In genomic region chr11:75561426-75562047, GRCh38 we compare ENCODE assay signal across 9 cellular contexts. TPM values are rescaled to one million over a fixed set of nuclear protein-coding genes. Genes with fewer than 3 reads are reported as not detected.
A peak's percentile ranks its signal among the peaks of the same experiment; 100 is the strongest.
DNase-seq lines count a peak whose midpoint lies in the region; ATAC-seq, FAIRE-seq and TF ChIP-seq lines count a peak whose summit lies in the region.
"Had no signal": no experiment of that assay in that cellular context is flagged by ENCODE, and none has a peak within 500 bp of the region (broad histone marks: within the 10 kb centered on the region; RNA-seq: fewer than 3 reads in every experiment).

No MANE protein-coding gene starts in this region.

- H3K36me3 ChIP-seq in ACC112 (ENCODE audit: insufficient read depth, low read length) = no peaks in the 10 kb centered on the region

- H3K9me3 ChIP-seq in mononuclear cell (ENCODE audit: low read depth, low read length) = no peaks in the 10 kb centered on the region

- TF ChIP-seq CTCF in brain (conservative IDR thresholded peaks at IDR 0.05) = no peak

- peaks cover 47% of the 10 kb centered on the region for H3K79me2 ChIP-seq in ACC112 (ENCODE audit: control insufficient read depth, insufficient read depth, low read length, unreplicated experiment)

- H3K4me3 Mint-ChIP-seq in brain = peak overlapping the region; percentile 90 to 99 (median 96)

- H3K9me3 Mint-ChIP-seq in brain = no peaks in the 10 kb centered on the region

- peaks cover 5% of the 10 kb centered on the region for H3K36me3 Mint-ChIP-seq in brain

- H3K27me3 ChIP-seq in ACC112 (ENCODE audit: insufficient read depth, low read length) (no peaks in the 10 kb centered on the region), mononuclear cell (ENCODE audit: insufficient read depth, low read length) (no peaks in the 10 kb centered on the region)

- no peak for FAIRE-seq in urothelium cell line (lab: Jason Lieb, UNC)
- FAIRE-seq: GM18507 had no signal

- H3K4me3 ChIP-seq in ACC112 (ENCODE audit: low read depth, low read length) = peak overlapping the region; percentile 92
- peak overlapping the region; percentile 68 for H3K4me3 ChIP-seq in mononuclear cell (ENCODE audit: low read length)

- ATAC-seq in HG02571 (IDR thresholded peaks at IDR 0.05; ENCODE audit: unreplicated experiment) (peak; percentile 14), GM19455 (IDR thresholded peaks at IDR 0.05; ENCODE audit: unreplicated experiment) (no peak), HG03521 (IDR thresholded peaks at IDR 0.05; ENCODE audit: unreplicated experiment) (no peak)

- DNase-seq in mucosa of gallbladder (ENCODE audit: low spot score) (no peak), urothelium cell line (ENCODE audit: low spot score) (no peak)

- H3K4me1 ChIP-seq in ACC112 (ENCODE audit: control insufficient read depth, insufficient read depth, low read length, unreplicated experiment) (peaks cover 66% of the 10 kb centered on the region), mononuclear cell (ENCODE audit: insufficient read depth, low read length) (peaks cover 17% of the 10 kb centered on the region)

- H3K27ac Mint-ChIP-seq in brain = peak overlapping the region; percentile 35 to 100 (median 99)

- peaks cover 96% of the 10 kb centered on the region for H3K4me1 Mint-ChIP-seq in brain

- H3K27me3 Mint-ChIP-seq in brain = peaks cover 9% of the 10 kb centered on the region

- no peak overlapping the region for H2AFZ ChIP-seq in ACC112 (ENCODE audit: low read length, unreplicated experiment)

- H3K27ac ChIP-seq in ACC112 (ENCODE audit: low read depth, low read length) = peak overlapping the region; percentile 94

RNA-seq across cellular contexts. Expression of gene SERPINH1, which starts 0.5 kb away (rescaled TPM):
- polyA plus RNA-seq in brain (ENCODE audit: insufficient read depth, low read depth, low replicate concordance) = 53.2 TPM
- total RNA-seq in mononuclear cell (2.3 TPM), mucosa of gallbladder (141 TPM)

RNA-seq across cellular contexts. Expression of gene GDPD5, which starts 35.8 kb away (rescaled TPM):
- 18.9 TPM for polyA plus RNA-seq in brain (ENCODE audit: insufficient read depth, low read depth, low replicate concordance)
- total RNA-seq in mononuclear cell (14.5 TPM), mucosa of gallbladder (16.7 TPM)

Comparison
In these comparisons a context has a peak if more than half of its experiments do, and no peak if none do; other contexts are left out.
1. RNA of gene SERPINH1, which starts 0.5 kb away (total RNA-seq): 141 TPM in mucosa of gallbladder (single experiment); 2.3 TPM in mononuclear cell (single experiment); every median in the first group is over 10 times any median in the second.